Comparison of ENCODE assay signal across 21 cellular contexts in genomic region chr12:66210840-66211239, GRCh38. TPM values are rescaled to one million over a fixed set of nuclear protein-coding genes. Genes with fewer than 3 reads are reported as not detected.
DNase-seq lines count a peak whose midpoint lies in the region; ATAC-seq and TF ChIP-seq lines count a peak whose summit lies in the region.
"Had no signal": no experiment of that assay in that cellular context is flagged by ENCODE, and none has a peak within 500 bp of the region (broad histone marks: within the 10 kb centered on the region; RNA-seq: fewer than 3 reads in every experiment).

No MANE protein-coding gene starts in this region.

- peak; percentile 22 for DNase-seq in A673 (ENCODE audit: low spot score)
- DNase-seq in HL-60 (ENCODE audit: low read depth in 1 of 2, low spot score in 1 of 2), result no peak
- DNase-seq in OCI-M1 (lab: John Stamatoyannopoulos, UW), result peak; percentile 78
- peak; percentile 56 for DNase-seq in fibroblast of mammary gland (ENCODE audit: low read depth)
- DNase-seq in activated CD8-positive, alpha-beta memory T cell treated with anti-CD3 and anti-CD28 coated beads, Interleukin-2, amount 10 ng/mL, durations not matched to agents 7 days and 5 days, result no peak
- DNase-seq in NCI-H1048 (lab: John Stamatoyannopoulos, UW), result no peak
- DNase-seq: activated CD4-positive, alpha-beta memory T cell treated with anti-CD3 and anti-CD28 coated beads, Interleukin-2, amount 10 ng/mL, durations not matched to agents 7 days and 5 days; activated naive CD4-positive, alpha-beta T cell treated with anti-CD3 and anti-CD28 coated beads, Interleukin-2, amount 10 ng/mL, durations not matched to agents 7 days and 5 days; activated T-cell treated with anti-CD3 and anti-CD28 coated beads, Interleukin-2, amount 50 U/mL, for 24 hours; CD8-positive, alpha-beta T cell; DND-41; gastrocnemius medialis; NCI-H1105 treated with DMSO at 0.1 percent for 48 hours; NCI-H774; stimulated activated CD4-positive, alpha-beta T cell treated with anti-CD3 and anti-CD28 coated beads, Interleukin-12 subunit alpha, Interleukin-12 subunit beta, amount 100 ng/mL, for 4 hours; T-cell; transverse colon had no signal

- CTCF ChIA-PET in A673 (lab: Charles Lee), result no interaction called here
- CTCF ChIA-PET in activated CD8-positive, alpha-beta memory T cell treated with anti-CD3 and anti-CD28 coated beads, Interleukin-2, amount 10 ng/mL, durations not matched to agents 7 days and 5 days (lab: Charles Lee), result no interaction called here

- BruUV-seq in A673 (replicated peaks; lab: Mats Ljungman, UMichigan), result no TSS peak

- ATAC-seq in HG02759 (IDR thresholded peaks at IDR 0.05; ENCODE audit: unreplicated experiment), result no peak
- ATAC-seq in GM19023 (IDR thresholded peaks at IDR 0.05; ENCODE audit: unreplicated experiment), result no peak
- ATAC-seq in activated CD8-positive, alpha-beta memory T cell treated with anti-CD3 and anti-CD28 coated beads, Interleukin-2, amount 10 ng/mL, durations not matched to agents 7 days and 5 days, result no peak
- ATAC-seq: CD8-positive, alpha-beta T cell; gastrocnemius medialis; T-cell; WTC11 had no signal

- no peaks in the 10 kb centered on the region for H3K27me3 ChIP-seq in A673 (replicated peaks; ENCODE audit: insufficient read depth, low read depth, low read length, poor library complexity)
- no peaks in the 10 kb centered on the region for H3K27me3 ChIP-seq in HL-60 (ENCODE audit: insufficient read depth, poor library complexity, severe bottlenecking)
- H3K27me3 ChIP-seq: gastrocnemius medialis, transverse colon had no signal

- H3K36me3 ChIP-seq in A673 (ENCODE audit: insufficient read depth, low read length, poor library complexity, severe bottlenecking), result no peaks in the 10 kb centered on the region
- H3K36me3 ChIP-seq: gastrocnemius medialis, transverse colon had no signal

- H3K4me1 Mint-ChIP-seq in activated CD8-positive, alpha-beta memory T cell treated with anti-CD3 and anti-CD28 coated beads, Interleukin-2, amount 10 ng/mL, durations not matched to agents 7 days and 5 days, result no peaks in the 10 kb centered on the region
- H3K4me1 Mint-ChIP-seq: activated CD4-positive, alpha-beta memory T cell treated with anti-CD3 and anti-CD28 coated beads, Interleukin-2, amount 10 ng/mL, durations not matched to agents 7 days and 5 days had no signal

- no peaks in the 10 kb centered on the region for H3K9me3 ChIP-seq in A673 (ENCODE audit: low read depth, low read length, poor library complexity, severe bottlenecking)
- H3K9me3 ChIP-seq: gastrocnemius medialis, transverse colon had no signal

- peaks cover 51% of the 10 kb centered on the region for H3K27me3 Mint-ChIP-seq in activated CD8-positive, alpha-beta memory T cell treated with anti-CD3 and anti-CD28 coated beads, Interleukin-2, amount 10 ng/mL, durations not matched to agents 7 days and 5 days

- H3K27ac ChIP-seq in A673 (ENCODE audit: low read depth, low read length, poor library complexity, severe bottlenecking), result no peak overlapping the region
- H3K27ac ChIP-seq in HL-60 (replicated peaks), result peak overlapping the region; percentile 44
- H3K27ac ChIP-seq: gastrocnemius medialis, transverse colon had no signal

- intact Hi-C loops in A673 (cut with micrococcal nuclease; ENCODE audit: unreplicated experiment), result no loop called here

- no peaks in the 10 kb centered on the region for H3K36me3 Mint-ChIP-seq in activated CD8-positive, alpha-beta memory T cell treated with anti-CD3 and anti-CD28 coated beads, Interleukin-2, amount 10 ng/mL, durations not matched to agents 7 days and 5 days
- H3K36me3 Mint-ChIP-seq: activated naive CD4-positive, alpha-beta T cell treated with anti-CD3 and anti-CD28 coated beads, Interleukin-2, amount 10 ng/mL, durations not matched to agents 7 days and 5 days; CD8-positive, alpha-beta T cell; WTC11 had no signal

- no peak overlapping the region for H3K27ac Mint-ChIP-seq in activated CD8-positive, alpha-beta memory T cell treated with anti-CD3 and anti-CD28 coated beads, Interleukin-2, amount 10 ng/mL, durations not matched to agents 7 days and 5 days
- H3K27ac Mint-ChIP-seq: activated CD4-positive, alpha-beta memory T cell treated with anti-CD3 and anti-CD28 coated beads, Interleukin-2, amount 10 ng/mL, durations not matched to agents 7 days and 5 days; activated naive CD4-positive, alpha-beta T cell treated with anti-CD3 and anti-CD28 coated beads, Interleukin-2, amount 10 ng/mL, durations not matched to agents 7 days and 5 days; activated T-cell treated with anti-CD3 and anti-CD28 coated beads, Interleukin-2, amount 50 U/mL, for 24 hours; CD8-positive, alpha-beta T cell; T-cell; WTC11 had no signal

- H3K9me3 Mint-ChIP-seq in activated CD8-positive, alpha-beta memory T cell treated with anti-CD3 and anti-CD28 coated beads, Interleukin-2, amount 10 ng/mL, durations not matched to agents 7 days and 5 days (ENCODE audit: low read depth), result peaks cover 1% of the 10 kb centered on the region
- H3K9me3 Mint-ChIP-seq: activated CD4-positive, alpha-beta memory T cell treated with anti-CD3 and anti-CD28 coated beads, Interleukin-2, amount 10 ng/mL, durations not matched to agents 7 days and 5 days; activated naive CD4-positive, alpha-beta T cell treated with anti-CD3 and anti-CD28 coated beads, Interleukin-2, amount 10 ng/mL, durations not matched to agents 7 days and 5 days; WTC11 had no signal

- no peak for TF ChIP-seq CTCF in A673 (conservative IDR thresholded peaks at IDR 0.05; ENCODE audit: low read depth, low read length)
- TF ChIP-seq CTCF in HL-60 (IDR thresholded peaks at IDR 0.05; ENCODE audit: insufficient read depth, low read length), result no peak
- TF ChIP-seq CTCF in fibroblast of mammary gland (conservative IDR thresholded peaks at IDR 0.05; ENCODE audit: control insufficient read depth, insufficient read depth, low read depth, low read length), result no peak

- H3K4me3 ChIP-seq in A673 (ENCODE audit: low read depth, low read length, poor library complexity, severe bottlenecking) (no peak overlapping the region), HL-60 (replicated peaks; ENCODE audit: insufficient read depth, low read length) (no peak overlapping the region), fibroblast of mammary gland (ENCODE audit: control insufficient read depth, low read depth, low read length) (no peak overlapping the region)
- H3K4me3 ChIP-seq: gastrocnemius medialis, transverse colon had no signal

- POLR2A ChIA-PET in A673 (lab: Charles Lee; ENCODE audit: low non-redundant PET), result no interaction called here

- peaks cover 18% of the 10 kb centered on the region for H3K4me1 ChIP-seq in A673 (ENCODE audit: insufficient read depth, low read length, poor library complexity, severe bottlenecking)
- H3K4me1 ChIP-seq: gastrocnemius medialis had no signal

- H3K4me3 Mint-ChIP-seq in activated CD8-positive, alpha-beta memory T cell treated with anti-CD3 and anti-CD28 coated beads, Interleukin-2, amount 10 ng/mL, durations not matched to agents 7 days and 5 days, result no peak overlapping the region
- H3K4me3 Mint-ChIP-seq: activated CD4-positive, alpha-beta memory T cell treated with anti-CD3 and anti-CD28 coated beads, Interleukin-2, amount 10 ng/mL, durations not matched to agents 7 days and 5 days; activated naive CD4-positive, alpha-beta T cell treated with anti-CD3 and anti-CD28 coated beads, Interleukin-2, amount 10 ng/mL, durations not matched to agents 7 days and 5 days; activated T-cell treated with anti-CD3 and anti-CD28 coated beads, Interleukin-2, amount 50 U/mL, for 24 hours; CD8-positive, alpha-beta T cell; T-cell; WTC11 had no signal

RNA-seq across cellular contexts. Expression of gene IRAK3, which starts 21.8 kb away (rescaled TPM):
- 0.19 and 0.37 TPM in 2 replicates for total RNA-seq in A673 (2021)
- under 1 TPM; 0.20 to 0.52 TPM for total RNA-seq in activated CD8-positive, alpha-beta memory T cell treated with anti-CD3 and anti-CD28 coated beads, Interleukin-2, amount 10 ng/mL, durations not matched to agents 7 days and 5 days
- total RNA-seq: A172 had no signal

RNA-seq across cellular contexts. Expression of gene TMBIM4, which starts 41.0 kb away (rescaled TPM):
- total RNA-seq in A673 (2021), result 61.8 and 62.1 TPM in 2 replicates
- total RNA-seq in activated CD8-positive, alpha-beta memory T cell treated with anti-CD3 and anti-CD28 coated beads, Interleukin-2, amount 10 ng/mL, durations not matched to agents 7 days and 5 days, result 10 to 100 TPM; 50.5 to 64.5 TPM

Comparison
In these comparisons a context has a peak if more than half of its experiments do, and no peak if none do; other contexts are left out.
1. DNase-seq: peak in A673 (single experiment), OCI-M1 (single experiment) and fibroblast of mammary gland (single experiment); none in HL-60 (0 of 2), activated CD8-positive, alpha-beta memory T cell treated with anti-CD3 and anti-CD28 coated beads, Interleukin-2, amount 10 ng/mL, durations not matched to agents 7 days and 5 days (single experiment) and NCI-H1048 (single experiment).